ENCODE assay signal across 1 cellular context in the genomic region with DNA sequence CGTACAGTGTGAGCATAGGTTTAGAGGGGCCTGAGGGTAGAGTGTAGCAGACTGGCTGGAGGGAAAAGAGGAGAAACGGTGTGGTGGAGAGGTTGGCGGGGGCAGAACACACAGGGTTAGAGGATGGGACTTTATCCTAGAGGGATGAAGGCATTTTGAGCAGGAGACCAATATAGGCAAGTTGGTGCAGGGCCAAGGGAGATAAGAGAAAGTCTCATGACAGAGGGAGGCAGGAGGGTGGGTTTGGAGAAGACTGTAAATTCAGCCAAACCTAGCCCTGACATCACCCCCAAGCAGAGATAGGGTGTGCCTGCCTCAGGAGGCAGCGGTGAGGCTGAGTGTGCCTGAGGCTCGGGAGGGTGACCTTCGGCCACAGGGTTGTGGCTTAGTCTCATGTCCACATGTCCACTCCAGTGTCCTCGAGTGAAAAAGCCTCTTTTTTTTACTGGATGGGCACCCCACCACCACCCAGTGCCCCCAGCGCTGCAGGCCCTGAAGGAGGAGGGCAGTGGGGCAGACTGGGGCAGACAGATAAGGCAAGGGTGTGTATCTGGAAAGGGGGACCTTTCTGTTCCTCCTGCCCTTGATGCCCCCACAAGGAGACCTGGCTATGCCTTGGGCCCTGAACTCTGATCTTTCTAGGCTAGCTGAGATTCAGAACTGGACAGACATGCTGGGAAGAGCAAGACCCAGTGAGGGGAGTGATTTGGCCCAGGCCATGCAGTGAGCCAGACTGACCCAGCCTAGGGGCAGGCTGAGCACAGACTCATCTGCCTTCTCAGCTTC.
TF ChIP-seq lines count a peak whose summit lies in the region.

No MANE protein-coding gene starts in this region.

TF ChIP-seq in K562, 482 proteins besides CTCF, POLR2A, EP300 and RAD21 (continued from another document and continues in another):
- TF ChIP-seq, protein P1, sequence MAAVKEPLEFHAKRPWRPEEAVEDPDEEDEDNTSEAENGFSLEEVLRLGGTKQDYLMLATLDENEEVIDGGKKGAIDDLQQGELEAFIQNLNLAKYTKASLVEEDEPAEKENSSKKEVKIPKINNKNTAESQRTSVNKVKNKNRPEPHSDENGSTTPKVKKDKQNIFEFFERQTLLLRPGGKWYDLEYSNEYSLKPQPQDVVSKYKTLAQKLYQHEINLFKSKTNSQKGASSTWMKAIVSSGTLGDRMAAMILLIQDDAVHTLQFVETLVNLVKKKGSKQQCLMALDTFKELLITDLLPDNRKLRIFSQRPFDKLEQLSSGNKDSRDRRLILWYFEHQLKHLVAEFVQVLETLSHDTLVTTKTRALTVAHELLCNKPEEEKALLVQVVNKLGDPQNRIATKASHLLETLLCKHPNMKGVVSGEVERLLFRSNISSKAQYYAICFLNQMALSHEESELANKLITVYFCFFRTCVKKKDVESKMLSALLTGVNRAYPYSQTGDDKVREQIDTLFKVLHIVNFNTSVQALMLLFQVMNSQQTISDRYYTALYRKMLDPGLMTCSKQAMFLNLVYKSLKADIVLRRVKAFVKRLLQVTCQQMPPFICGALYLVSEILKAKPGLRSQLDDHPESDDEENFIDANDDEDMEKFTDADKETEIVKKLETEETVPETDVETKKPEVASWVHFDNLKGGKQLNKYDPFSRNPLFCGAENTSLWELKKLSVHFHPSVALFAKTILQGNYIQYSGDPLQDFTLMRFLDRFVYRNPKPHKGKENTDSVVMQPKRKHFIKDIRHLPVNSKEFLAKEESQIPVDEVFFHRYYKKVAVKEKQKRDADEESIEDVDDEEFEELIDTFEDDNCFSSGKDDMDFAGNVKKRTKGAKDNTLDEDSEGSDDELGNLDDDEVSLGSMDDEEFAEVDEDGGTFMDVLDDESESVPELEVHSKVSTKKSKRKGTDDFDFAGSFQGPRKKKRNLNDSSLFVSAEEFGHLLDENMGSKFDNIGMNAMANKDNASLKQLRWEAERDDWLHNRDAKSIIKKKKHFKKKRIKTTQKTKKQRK (IDR thresholded peaks at IDR 0.05; ENCODE audit: borderline replicate concordance, low read depth, low read length): no peak
- TF ChIP-seq KLF13 (tag; IDR thresholded peaks at IDR 0.05; ENCODE audit: borderline replicate concordance, low read depth): no peak
- no peak for TF ChIP-seq MTF1 (CRISPR knock-in tag; IDR thresholded peaks at IDR 0.05; ENCODE audit: borderline replicate concordance)
- TF ChIP-seq, protein P2, sequence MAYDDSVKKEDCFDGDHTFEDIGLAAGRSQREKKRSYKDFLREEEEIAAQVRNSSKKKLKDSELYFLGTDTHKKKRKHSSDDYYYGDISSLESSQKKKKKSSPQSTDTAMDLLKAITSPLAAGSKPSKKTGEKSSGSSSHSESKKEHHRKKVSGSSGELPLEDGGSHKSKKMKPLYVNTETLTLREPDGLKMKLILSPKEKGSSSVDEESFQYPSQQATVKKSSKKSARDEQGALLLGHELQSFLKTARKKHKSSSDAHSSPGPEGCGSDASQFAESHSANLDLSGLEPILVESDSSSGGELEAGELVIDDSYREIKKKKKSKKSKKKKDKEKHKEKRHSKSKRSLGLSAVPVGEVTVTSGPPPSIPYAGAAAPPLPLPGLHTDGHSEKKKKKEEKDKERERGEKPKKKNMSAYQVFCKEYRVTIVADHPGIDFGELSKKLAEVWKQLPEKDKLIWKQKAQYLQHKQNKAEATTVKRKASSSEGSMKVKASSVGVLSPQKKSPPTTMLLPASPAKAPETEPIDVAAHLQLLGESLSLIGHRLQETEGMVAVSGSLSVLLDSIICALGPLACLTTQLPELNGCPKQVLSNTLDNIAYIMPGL (CRISPR knock-in tag; IDR thresholded peaks at IDR 0.05): no peak
- peak; percentile 58; the same call in 1 of the 2 replicates for TF ChIP-seq SMARCE1 (IDR thresholded peaks at IDR 0.05)
- TF ChIP-seq RB1 (IDR thresholded peaks at IDR 0.05; ENCODE audit: low read depth): no peak
- no peak for TF ChIP-seq POLR2G (IDR thresholded peaks at IDR 0.05; ENCODE audit: low read depth, low read length)
- TF ChIP-seq NCOR1 (IDR thresholded peaks at IDR 0.05): 0 out of 2 replicates have a peak, but pooled peaks have one; percentile 12
- TF ChIP-seq, protein P3, sequence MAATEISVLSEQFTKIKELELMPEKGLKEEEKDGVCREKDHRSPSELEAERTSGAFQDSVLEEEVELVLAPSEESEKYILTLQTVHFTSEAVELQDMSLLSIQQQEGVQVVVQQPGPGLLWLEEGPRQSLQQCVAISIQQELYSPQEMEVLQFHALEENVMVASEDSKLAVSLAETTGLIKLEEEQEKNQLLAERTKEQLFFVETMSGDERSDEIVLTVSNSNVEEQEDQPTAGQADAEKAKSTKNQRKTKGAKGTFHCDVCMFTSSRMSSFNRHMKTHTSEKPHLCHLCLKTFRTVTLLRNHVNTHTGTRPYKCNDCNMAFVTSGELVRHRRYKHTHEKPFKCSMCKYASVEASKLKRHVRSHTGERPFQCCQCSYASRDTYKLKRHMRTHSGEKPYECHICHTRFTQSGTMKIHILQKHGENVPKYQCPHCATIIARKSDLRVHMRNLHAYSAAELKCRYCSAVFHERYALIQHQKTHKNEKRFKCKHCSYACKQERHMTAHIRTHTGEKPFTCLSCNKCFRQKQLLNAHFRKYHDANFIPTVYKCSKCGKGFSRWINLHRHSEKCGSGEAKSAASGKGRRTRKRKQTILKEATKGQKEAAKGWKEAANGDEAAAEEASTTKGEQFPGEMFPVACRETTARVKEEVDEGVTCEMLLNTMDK (IDR thresholded peaks at IDR 0.05; ENCODE audit: borderline replicate concordance, insufficient read depth, low read depth, low read length, poor library complexity, severe bottlenecking): no peak
- TF ChIP-seq BRF1 (IDR thresholded peaks at IDR 0.05; ENCODE audit: borderline replicate concordance, extremely low read depth, insufficient read length): no peak
- TF ChIP-seq, protein P4, sequence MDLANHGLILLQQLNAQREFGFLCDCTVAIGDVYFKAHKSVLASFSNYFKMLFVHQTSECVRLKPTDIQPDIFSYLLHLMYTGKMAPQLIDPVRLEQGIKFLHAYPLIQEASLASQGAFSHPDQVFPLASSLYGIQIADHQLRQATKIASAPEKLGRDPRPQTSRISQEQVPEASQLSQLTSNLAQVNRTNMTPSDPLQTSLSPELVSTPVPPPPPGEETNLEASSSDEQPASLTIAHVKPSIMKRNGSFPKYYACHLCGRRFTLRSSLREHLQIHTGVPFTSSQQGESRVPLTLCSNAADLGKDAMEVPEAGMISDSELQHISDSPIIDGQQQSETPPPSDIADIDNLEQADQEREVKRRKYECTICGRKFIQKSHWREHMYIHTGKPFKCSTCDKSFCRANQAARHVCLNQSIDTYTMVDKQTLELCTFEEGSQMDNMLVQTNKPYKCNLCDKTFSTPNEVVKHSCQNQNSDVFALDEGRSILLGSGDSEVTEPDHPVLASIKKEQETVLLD (IDR thresholded peaks at IDR 0.05): no peak
- TF ChIP-seq, protein P5, sequence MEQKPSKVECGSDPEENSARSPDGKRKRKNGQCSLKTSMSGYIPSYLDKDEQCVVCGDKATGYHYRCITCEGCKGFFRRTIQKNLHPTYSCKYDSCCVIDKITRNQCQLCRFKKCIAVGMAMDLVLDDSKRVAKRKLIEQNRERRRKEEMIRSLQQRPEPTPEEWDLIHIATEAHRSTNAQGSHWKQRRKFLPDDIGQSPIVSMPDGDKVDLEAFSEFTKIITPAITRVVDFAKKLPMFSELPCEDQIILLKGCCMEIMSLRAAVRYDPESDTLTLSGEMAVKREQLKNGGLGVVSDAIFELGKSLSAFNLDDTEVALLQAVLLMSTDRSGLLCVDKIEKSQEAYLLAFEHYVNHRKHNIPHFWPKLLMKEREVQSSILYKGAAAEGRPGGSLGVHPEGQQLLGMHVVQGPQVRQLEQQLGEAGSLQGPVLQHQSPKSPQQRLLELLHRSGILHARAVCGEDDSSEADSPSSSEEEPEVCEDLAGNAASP (IDR thresholded peaks at IDR 0.05): no peak
- TF ChIP-seq KLF1 (tag; IDR thresholded peaks at IDR 0.05): 0 out of 2 replicates have a peak, but pooled peaks have one; percentile 45
- TF ChIP-seq NR2F6 (CRISPR knock-in tag; IDR thresholded peaks at IDR 0.05): no peak
- TF ChIP-seq MXI1 (IDR thresholded peaks at IDR 0.05; ENCODE audit: low read depth, low read length): no peak
- TF ChIP-seq, protein P6, sequence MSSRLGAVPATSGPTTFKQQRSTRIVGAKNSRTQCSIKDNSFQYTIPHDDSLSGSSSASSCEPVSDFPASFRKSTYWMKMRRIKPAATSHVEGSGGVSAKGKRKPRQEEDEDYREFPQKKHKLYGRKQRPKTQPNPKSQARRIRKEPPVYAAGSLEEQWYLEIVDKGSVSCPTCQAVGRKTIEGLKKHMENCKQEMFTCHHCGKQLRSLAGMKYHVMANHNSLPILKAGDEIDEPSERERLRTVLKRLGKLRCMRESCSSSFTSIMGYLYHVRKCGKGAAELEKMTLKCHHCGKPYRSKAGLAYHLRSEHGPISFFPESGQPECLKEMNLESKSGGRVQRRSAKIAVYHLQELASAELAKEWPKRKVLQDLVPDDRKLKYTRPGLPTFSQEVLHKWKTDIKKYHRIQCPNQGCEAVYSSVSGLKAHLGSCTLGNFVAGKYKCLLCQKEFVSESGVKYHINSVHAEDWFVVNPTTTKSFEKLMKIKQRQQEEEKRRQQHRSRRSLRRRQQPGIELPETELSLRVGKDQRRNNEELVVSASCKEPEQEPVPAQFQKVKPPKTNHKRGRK (tag; IDR thresholded peaks at IDR 0.05): no peak
- TF ChIP-seq, protein P7, sequence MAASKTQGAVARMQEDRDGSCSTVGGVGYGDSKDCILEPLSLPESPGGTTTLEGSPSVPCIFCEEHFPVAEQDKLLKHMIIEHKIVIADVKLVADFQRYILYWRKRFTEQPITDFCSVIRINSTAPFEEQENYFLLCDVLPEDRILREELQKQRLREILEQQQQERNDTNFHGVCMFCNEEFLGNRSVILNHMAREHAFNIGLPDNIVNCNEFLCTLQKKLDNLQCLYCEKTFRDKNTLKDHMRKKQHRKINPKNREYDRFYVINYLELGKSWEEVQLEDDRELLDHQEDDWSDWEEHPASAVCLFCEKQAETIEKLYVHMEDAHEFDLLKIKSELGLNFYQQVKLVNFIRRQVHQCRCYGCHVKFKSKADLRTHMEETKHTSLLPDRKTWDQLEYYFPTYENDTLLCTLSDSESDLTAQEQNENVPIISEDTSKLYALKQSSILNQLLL (CRISPR knock-in tag; IDR thresholded peaks at IDR 0.05; ENCODE audit: borderline replicate concordance): no peak
- TF ChIP-seq HDAC2 (IDR thresholded peaks at IDR 0.05): peak; percentile 19; the same call in 1 of the 2 replicates
- TF ChIP-seq ZNF668 (CRISPR knock-in tag; IDR thresholded peaks at IDR 0.05): no peak
- no peak for TF ChIP-seq ZNF212 (CRISPR knock-in tag; IDR thresholded peaks at IDR 0.05)
- no peak for TF ChIP-seq NFE2L1 (tag; IDR thresholded peaks at IDR 0.05; ENCODE audit: borderline replicate concordance, low read depth)
- TF ChIP-seq, protein P8, sequence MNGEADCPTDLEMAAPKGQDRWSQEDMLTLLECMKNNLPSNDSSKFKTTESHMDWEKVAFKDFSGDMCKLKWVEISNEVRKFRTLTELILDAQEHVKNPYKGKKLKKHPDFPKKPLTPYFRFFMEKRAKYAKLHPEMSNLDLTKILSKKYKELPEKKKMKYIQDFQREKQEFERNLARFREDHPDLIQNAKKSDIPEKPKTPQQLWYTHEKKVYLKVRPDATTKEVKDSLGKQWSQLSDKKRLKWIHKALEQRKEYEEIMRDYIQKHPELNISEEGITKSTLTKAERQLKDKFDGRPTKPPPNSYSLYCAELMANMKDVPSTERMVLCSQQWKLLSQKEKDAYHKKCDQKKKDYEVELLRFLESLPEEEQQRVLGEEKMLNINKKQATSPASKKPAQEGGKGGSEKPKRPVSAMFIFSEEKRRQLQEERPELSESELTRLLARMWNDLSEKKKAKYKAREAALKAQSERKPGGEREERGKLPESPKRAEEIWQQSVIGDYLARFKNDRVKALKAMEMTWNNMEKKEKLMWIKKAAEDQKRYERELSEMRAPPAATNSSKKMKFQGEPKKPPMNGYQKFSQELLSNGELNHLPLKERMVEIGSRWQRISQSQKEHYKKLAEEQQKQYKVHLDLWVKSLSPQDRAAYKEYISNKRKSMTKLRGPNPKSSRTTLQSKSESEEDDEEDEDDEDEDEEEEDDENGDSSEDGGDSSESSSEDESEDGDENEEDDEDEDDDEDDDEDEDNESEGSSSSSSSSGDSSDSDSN (IDR thresholded peaks at IDR 0.05; ENCODE audit: borderline replicate concordance in 1 of 2, low read depth in 2 of 2, low read length in 2 of 2): no peak
- TF ChIP-seq NONO (IDR thresholded peaks at IDR 0.05; ENCODE audit: low read depth in 2 of 2, low read length in 1 of 2): no peak
- no peak for TF ChIP-seq MAFF (IDR thresholded peaks at IDR 0.05; ENCODE audit: low read length)
- TF ChIP-seq, protein P9, sequence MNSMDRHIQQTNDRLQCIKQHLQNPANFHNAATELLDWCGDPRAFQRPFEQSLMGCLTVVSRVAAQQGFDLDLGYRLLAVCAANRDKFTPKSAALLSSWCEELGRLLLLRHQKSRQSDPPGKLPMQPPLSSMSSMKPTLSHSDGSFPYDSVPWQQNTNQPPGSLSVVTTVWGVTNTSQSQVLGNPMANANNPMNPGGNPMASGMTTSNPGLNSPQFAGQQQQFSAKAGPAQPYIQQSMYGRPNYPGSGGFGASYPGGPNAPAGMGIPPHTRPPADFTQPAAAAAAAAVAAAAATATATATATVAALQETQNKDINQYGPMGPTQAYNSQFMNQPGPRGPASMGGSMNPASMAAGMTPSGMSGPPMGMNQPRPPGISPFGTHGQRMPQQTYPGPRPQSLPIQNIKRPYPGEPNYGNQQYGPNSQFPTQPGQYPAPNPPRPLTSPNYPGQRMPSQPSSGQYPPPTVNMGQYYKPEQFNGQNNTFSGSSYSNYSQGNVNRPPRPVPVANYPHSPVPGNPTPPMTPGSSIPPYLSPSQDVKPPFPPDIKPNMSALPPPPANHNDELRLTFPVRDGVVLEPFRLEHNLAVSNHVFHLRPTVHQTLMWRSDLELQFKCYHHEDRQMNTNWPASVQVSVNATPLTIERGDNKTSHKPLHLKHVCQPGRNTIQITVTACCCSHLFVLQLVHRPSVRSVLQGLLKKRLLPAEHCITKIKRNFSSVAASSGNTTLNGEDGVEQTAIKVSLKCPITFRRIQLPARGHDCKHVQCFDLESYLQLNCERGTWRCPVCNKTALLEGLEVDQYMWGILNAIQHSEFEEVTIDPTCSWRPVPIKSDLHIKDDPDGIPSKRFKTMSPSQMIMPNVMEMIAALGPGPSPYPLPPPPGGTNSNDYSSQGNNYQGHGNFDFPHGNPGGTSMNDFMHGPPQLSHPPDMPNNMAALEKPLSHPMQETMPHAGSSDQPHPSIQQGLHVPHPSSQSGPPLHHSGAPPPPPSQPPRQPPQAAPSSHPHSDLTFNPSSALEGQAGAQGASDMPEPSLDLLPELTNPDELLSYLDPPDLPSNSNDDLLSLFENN (IDR thresholded peaks at IDR 0.05; ENCODE audit: low read depth in 2 of 2, low read length in 2 of 2): no peak
- TF ChIP-seq LARP7 (IDR thresholded peaks at IDR 0.05): no peak
- TF ChIP-seq ZNF324 (CRISPR knock-in tag; IDR thresholded peaks at IDR 0.05): no peak
- TF ChIP-seq GTF2E2 (tag; IDR thresholded peaks at IDR 0.05): no peak
